In the genomic region with DNA sequence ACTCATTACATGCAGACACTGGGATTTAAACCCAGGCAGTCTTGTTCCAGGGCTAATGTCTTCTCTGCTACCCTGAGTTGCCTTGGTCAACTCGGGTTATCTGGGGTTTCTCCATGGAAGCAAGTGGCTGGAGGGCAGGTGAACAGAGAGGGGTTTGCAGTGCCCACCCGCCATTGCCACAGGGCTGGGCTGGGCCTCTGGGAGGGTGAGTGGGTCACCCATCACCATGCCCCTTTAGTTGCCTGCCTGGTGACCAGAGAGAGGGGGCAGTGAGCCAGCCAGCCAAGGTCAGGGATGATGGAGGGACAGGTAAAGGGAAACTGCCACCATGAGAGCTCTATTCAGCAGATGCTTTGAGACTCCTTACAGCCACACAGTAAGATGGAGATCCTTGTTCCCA, we compare ENCODE assay signal across 33 cellular contexts. TPM values are rescaled to one million over a fixed set of nuclear protein-coding genes. Genes with fewer than 3 reads are reported as not detected.
DNase-seq lines count a peak whose midpoint lies in the region; ATAC-seq and TF ChIP-seq lines count a peak whose summit lies in the region.
"Had no signal": no experiment of that assay in that cellular context is flagged by ENCODE, and none has a peak within 500 bp of the region (broad histone marks: within the 10 kb centered on the region; RNA-seq: fewer than 3 reads in every experiment).

No MANE protein-coding gene starts in this region.

- peak; percentile 34 for DNase-seq in Right ventricle myocardium inferior (ENCODE audit: missing footprints)
- DNase-seq in heart right ventricle, result no peak
- no peak for DNase-seq in caudate nucleus (lab: John Stamatoyannopoulos, UW)
- DNase-seq in effector CD8-positive, alpha-beta T cell (lab: John Stamatoyannopoulos, UW), result no peak
- DNase-seq: 8988T; ACHN; AML-193; BE2C; C1 segment of cervical spinal cord; Caco-2; Calu3; CD4-positive, alpha-beta memory T cell; CD4-positive, alpha-beta T cell; CD4-positive, CD25-positive, alpha-beta regulatory T cell; CD8-positive, alpha-beta memory T cell; CD8-positive, alpha-beta T cell; COR-L47; DMS 273 treated with DMSO at 0.1 percent for 48 hours; DMS153; DMS53; DMS79; DMS79 treated with DMSO at 0.1 percent for 48 hours; DND-41; EL had no signal

- peaks cover 0 to 60% (median 14%) of the 10 kb centered on the region in 7 donors for H3K27me3 ChIP-seq in heart right ventricle
- H3K27me3 ChIP-seq: BE2C; BLaER1; BLaER1 treated with 17β-estradiol and CSF1 and Interleukin-3, amounts not matched to agents 10 nM and 100 nM had no signal

- ATAC-seq in Right ventricle myocardium inferior, result no peak
- ATAC-seq in heart right ventricle, result no peak
- ATAC-seq: A549; CD8-positive, alpha-beta T cell had no signal

- no peaks in the 10 kb centered on the region for H3K36me3 ChIP-seq in heart right ventricle
- H3K36me3 ChIP-seq: BE2C; BLaER1; BLaER1 treated with 17β-estradiol and CSF1 and Interleukin-3, amounts not matched to agents 10 nM and 100 nM had no signal

- WGBS in heart right ventricle, 2 donors, result 68 to 83% methylated on average over 2 of the region's 2 CpGs

- H3K4me1 ChIP-seq in heart right ventricle, result no peaks in the 10 kb centered on the region
- H3K4me1 ChIP-seq: A549, BE2C, Caco-2 had no signal

- no peak overlapping the region for H3K27ac ChIP-seq in heart right ventricle
- peak overlapping the region; percentile 7 for H3K27ac ChIP-seq in caudate nucleus (ENCODE audit: low read depth, low read length)
- H3K27ac ChIP-seq: 22Rv1; A549; BLaER1; BLaER1 treated with 17β-estradiol and CSF1 and Interleukin-3, amounts not matched to agents 10 nM and 100 nM; C4-2B had no signal

- H3K4me3 ChIP-seq in heart right ventricle, result no peak overlapping the region
- H3K4me3 ChIP-seq: A549; BLaER1; BLaER1 treated with 17β-estradiol and CSF1 and Interleukin-3, amounts not matched to agents 10 nM and 100 nM had no signal

- peaks cover 0 to 10% (median 0%) of the 10 kb centered on the region in 11 donors for H3K9me3 ChIP-seq in heart right ventricle
- H3K9me3 ChIP-seq: A549, BE2C, BLaER1, Caco-2 had no signal

- intact Hi-C loops in Right ventricle myocardium inferior (cut with DNase I) (no loop called here), heart right ventricle (cut with DNase I) (no loop called here)

- no peak for TF ChIP-seq CTCF in heart right ventricle (IDR thresholded peaks at IDR 0.05)

RNA-seq across cellular contexts. Expression of a gene that starts 53.2 kb away (rescaled TPM):
- total RNA-seq in Right ventricle myocardium inferior, result 0.65 TPM
- total RNA-seq in heart right ventricle, result 1 to 10 TPM in 1 of 10 donors, under 1 TPM in 9; 0.10 to 1.1 (median 0.27) TPM
- under 1 TPM; 0.16 to 0.44 TPM for polyA plus RNA-seq in heart right ventricle
- total RNA-seq: A172; Caco-2; Calu3; CD4-positive, alpha-beta memory T cell; CD4-positive, alpha-beta T cell; CD4-positive, CD25-positive, alpha-beta regulatory T cell; CD8-positive, alpha-beta memory T cell; CD8-positive, alpha-beta T cell had no signal
- polyA plus RNA-seq: A549; AG04450; BJ; CD14-positive monocyte; CD4-positive, alpha-beta memory T cell; CD4-positive, CD25-positive, alpha-beta regulatory T cell; CD8-positive, alpha-beta memory T cell had no signal
